ENCODE assay signal across 1 cellular context in the genomic region with DNA sequence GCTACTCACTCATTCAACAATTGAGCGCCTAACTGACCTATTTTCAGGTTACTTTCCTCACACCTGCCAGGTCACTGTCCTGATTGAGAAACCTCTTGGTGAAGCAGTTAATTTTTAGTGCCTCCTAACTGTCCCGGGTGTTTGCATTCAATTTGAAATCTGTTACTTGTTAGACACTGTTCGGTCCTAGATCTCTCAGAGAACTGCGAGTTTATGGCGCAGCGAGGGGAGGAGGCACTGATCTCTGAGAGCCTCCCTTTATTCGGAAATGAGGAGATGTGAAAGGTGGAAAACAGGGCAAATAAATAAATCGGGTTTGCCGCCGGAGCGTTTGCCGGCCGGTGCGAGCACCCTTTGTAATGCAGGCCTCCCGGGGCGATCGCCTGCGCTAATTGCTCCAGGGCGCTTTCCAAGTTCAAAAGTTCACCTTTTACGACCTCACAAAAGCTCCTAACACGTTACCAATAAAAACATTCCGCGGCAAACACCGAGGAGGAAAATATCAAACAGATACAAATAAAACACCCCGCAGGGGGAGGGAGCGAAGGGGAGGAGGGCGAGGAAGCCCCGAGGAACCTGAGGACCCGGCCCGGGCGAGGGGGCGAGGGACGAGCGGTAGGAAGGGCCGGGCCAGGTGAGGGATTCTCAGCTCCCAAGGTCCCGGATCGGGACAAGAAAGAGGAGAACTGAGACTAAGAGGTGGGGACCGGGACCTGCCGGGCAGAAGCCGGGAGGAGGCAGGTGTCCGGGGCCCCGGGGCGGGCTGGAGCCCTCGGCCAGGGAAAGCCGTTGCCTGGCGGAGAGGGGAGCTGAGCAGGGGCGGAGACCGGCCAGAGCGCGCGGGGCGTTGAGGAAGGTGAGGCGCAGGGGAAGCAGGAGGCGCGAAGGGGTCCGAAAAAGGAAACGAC.
TF ChIP-seq lines count a peak whose summit lies in the region.

No MANE protein-coding gene starts in this region.

TF ChIP-seq in HepG2, 621 proteins besides CTCF, POLR2A, EP300 and RAD21 (continued from another document and continues in another):
- TF ChIP-seq, protein P1, sequence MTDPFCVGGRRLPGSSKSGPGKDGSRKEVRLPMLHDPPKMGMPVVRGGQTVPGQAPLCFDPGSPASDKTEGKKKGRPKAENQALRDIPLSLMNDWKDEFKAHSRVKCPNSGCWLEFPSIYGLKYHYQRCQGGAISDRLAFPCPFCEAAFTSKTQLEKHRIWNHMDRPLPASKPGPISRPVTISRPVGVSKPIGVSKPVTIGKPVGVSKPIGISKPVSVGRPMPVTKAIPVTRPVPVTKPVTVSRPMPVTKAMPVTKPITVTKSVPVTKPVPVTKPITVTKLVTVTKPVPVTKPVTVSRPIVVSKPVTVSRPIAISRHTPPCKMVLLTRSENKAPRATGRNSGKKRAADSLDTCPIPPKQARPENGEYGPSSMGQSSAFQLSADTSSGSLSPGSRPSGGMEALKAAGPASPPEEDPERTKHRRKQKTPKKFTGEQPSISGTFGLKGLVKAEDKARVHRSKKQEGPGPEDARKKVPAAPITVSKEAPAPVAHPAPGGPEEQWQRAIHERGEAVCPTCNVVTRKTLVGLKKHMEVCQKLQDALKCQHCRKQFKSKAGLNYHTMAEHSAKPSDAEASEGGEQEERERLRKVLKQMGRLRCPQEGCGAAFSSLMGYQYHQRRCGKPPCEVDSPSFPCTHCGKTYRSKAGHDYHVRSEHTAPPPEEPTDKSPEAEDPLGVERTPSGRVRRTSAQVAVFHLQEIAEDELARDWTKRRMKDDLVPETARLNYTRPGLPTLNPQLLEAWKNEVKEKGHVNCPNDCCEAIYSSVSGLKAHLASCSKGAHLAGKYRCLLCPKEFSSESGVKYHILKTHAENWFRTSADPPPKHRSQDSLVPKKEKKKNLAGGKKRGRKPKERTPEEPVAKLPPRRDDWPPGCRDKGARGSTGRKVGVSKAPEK (CRISPR knock-in tag; IDR thresholded peaks at IDR 0.05; ENCODE audit: borderline replicate concordance), result peak; percentile 80; the same call in 1 of the 2 replicates
- TF ChIP-seq NCOA1 (CRISPR knock-in tag; IDR thresholded peaks at IDR 0.05) (peak; percentile 37; the same call in 1 of the 2 replicates), MTA3 (CRISPR knock-in tag; IDR thresholded peaks at IDR 0.05) (no peak), PITX1 (CRISPR knock-in tag; IDR thresholded peaks at IDR 0.05) (no peak), DR1 (CRISPR knock-in tag; IDR thresholded peaks at IDR 0.05) (no peak), SNAPC2 (CRISPR knock-in tag; IDR thresholded peaks at IDR 0.05) (no peak), EED (CRISPR knock-in tag; IDR thresholded peaks at IDR 0.05) (0 out of 2 replicates have a peak, but pooled peaks have one; percentile 37), ZFY (CRISPR knock-in tag; IDR thresholded peaks at IDR 0.05) (peak; percentile 32), KDM5A (IDR thresholded peaks at IDR 0.05; ENCODE audit: borderline replicate concordance, low read length) (peak; percentile 61; the same call in 1 of the 2 replicates), ZFYVE20 (CRISPR knock-in tag; IDR thresholded peaks at IDR 0.05; ENCODE audit: borderline replicate concordance, low read depth) (no peak), SP140L (CRISPR knock-in tag; IDR thresholded peaks at IDR 0.05; ENCODE audit: borderline replicate concordance) (no peak), NR2F6 (IDR thresholded peaks at IDR 0.05) (peak; percentile 26; the same call in 1 of the 2 replicates), NR2F6 (CRISPR knock-in tag; IDR thresholded peaks at IDR 0.05) (no peak), SSRP1 (CRISPR knock-in tag; IDR thresholded peaks at IDR 0.05) (no peak), EEA1 (CRISPR knock-in tag; IDR thresholded peaks at IDR 0.05; ENCODE audit: borderline replicate concordance) (no peak), FOXP1 (IDR thresholded peaks at IDR 0.05) (no peak), FOXP1 (CRISPR knock-in tag; IDR thresholded peaks at IDR 0.05) (0 out of 2 replicates have a peak, but pooled peaks have one; percentile 17), GFI1 (CRISPR knock-in tag; IDR thresholded peaks at IDR 0.05; ENCODE audit: borderline replicate concordance) (no peak), ZNF292 (CRISPR knock-in tag; IDR thresholded peaks at IDR 0.05; ENCODE audit: borderline replicate concordance, low read depth) (peak; percentile 61; the same call in 1 of the 2 replicates), NAIF1 (CRISPR knock-in tag; IDR thresholded peaks at IDR 0.05; ENCODE audit: borderline replicate concordance) (no peak), ZNF3 (CRISPR knock-in tag; IDR thresholded peaks at IDR 0.05) (peak; percentile 74; the same call in 1 of the 2 replicates), ZNF30 (CRISPR knock-in tag; IDR thresholded peaks at IDR 0.05) (0 out of 2 replicates have a peak, but pooled peaks have one; percentile 46), XRCC5 (optimal IDR thresholded peaks at IDR 0.05; ENCODE audit: low read length) (peak; percentile 31)
- TF ChIP-seq, protein P2, sequence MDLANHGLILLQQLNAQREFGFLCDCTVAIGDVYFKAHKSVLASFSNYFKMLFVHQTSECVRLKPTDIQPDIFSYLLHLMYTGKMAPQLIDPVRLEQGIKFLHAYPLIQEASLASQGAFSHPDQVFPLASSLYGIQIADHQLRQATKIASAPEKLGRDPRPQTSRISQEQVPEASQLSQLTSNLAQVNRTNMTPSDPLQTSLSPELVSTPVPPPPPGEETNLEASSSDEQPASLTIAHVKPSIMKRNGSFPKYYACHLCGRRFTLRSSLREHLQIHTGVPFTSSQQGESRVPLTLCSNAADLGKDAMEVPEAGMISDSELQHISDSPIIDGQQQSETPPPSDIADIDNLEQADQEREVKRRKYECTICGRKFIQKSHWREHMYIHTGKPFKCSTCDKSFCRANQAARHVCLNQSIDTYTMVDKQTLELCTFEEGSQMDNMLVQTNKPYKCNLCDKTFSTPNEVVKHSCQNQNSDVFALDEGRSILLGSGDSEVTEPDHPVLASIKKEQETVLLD (CRISPR knock-in tag; IDR thresholded peaks at IDR 0.05; ENCODE audit: low read depth), result no peak
- TF ChIP-seq, protein P3, sequence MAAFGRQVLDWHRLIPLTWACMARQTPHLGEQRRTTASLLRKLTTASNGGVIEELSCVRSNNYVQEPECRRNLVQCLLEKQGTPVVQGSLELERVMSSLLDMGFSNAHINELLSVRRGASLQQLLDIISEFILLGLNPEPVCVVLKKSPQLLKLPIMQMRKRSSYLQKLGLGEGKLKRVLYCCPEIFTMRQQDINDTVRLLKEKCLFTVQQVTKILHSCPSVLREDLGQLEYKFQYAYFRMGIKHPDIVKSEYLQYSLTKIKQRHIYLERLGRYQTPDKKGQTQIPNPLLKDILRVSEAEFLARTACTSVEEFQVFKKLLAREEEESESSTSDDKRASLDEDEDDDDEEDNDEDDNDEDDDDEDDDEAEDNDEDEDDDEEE (CRISPR knock-in tag; IDR thresholded peaks at IDR 0.05), result 0 out of 2 replicates have a peak, but pooled peaks have one; percentile 60
- TF ChIP-seq, protein P4, sequence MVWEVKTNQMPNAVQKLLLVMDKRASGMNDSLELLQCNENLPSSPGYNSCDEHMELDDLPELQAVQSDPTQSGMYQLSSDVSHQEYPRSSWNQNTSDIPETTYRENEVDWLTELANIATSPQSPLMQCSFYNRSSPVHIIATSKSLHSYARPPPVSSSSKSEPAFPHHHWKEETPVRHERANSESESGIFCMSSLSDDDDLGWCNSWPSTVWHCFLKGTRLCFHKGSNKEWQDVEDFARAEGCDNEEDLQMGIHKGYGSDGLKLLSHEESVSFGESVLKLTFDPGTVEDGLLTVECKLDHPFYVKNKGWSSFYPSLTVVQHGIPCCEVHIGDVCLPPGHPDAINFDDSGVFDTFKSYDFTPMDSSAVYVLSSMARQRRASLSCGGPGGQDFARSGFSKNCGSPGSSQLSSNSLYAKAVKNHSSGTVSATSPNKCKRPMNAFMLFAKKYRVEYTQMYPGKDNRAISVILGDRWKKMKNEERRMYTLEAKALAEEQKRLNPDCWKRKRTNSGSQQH (CRISPR knock-in tag; IDR thresholded peaks at IDR 0.05; ENCODE audit: low read depth), result 0 out of 2 replicates have a peak, but pooled peaks have one; percentile 6
- TF ChIP-seq, protein P5, sequence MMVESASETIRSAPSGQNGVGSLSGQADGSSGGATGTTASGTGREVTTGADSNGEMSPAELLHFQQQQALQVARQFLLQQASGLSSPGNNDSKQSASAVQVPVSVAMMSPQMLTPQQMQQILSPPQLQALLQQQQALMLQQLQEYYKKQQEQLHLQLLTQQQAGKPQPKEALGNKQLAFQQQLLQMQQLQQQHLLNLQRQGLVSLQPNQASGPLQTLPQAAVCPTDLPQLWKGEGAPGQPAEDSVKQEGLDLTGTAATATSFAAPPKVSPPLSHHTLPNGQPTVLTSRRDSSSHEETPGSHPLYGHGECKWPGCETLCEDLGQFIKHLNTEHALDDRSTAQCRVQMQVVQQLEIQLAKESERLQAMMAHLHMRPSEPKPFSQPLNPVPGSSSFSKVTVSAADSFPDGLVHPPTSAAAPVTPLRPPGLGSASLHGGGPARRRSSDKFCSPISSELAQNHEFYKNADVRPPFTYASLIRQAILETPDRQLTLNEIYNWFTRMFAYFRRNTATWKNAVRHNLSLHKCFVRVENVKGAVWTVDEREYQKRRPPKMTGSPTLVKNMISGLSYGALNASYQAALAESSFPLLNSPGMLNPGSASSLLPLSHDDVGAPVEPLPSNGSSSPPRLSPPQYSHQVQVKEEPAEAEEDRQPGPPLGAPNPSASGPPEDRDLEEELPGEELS (CRISPR knock-in tag; IDR thresholded peaks at IDR 0.05), result peak; percentile 44; the same call in 1 of the 2 replicates
- TF ChIP-seq, protein P6, sequence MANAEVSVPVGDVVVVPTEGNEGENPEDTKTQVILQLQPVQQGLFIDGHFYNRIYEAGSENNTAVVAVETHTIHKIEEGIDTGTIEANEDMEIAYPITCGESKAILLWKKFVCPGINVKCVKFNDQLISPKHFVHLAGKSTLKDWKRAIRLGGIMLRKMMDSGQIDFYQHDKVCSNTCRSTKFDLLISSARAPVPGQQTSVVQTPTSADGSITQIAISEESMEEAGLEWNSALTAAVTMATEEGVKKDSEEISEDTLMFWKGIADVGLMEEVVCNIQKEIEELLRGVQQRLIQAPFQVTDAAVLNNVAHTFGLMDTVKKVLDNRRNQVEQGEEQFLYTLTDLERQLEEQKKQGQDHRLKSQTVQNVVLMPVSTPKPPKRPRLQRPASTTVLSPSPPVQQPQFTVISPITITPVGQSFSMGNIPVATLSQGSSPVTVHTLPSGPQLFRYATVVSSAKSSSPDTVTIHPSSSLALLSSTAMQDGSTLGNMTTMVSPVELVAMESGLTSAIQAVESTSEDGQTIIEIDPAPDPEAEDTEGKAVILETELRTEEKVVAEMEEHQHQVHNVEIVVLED (CRISPR knock-in tag; IDR thresholded peaks at IDR 0.05; ENCODE audit: borderline replicate concordance), result peak; percentile 11; the same call in 1 of the 2 replicates
- TF ChIP-seq, protein P7, sequence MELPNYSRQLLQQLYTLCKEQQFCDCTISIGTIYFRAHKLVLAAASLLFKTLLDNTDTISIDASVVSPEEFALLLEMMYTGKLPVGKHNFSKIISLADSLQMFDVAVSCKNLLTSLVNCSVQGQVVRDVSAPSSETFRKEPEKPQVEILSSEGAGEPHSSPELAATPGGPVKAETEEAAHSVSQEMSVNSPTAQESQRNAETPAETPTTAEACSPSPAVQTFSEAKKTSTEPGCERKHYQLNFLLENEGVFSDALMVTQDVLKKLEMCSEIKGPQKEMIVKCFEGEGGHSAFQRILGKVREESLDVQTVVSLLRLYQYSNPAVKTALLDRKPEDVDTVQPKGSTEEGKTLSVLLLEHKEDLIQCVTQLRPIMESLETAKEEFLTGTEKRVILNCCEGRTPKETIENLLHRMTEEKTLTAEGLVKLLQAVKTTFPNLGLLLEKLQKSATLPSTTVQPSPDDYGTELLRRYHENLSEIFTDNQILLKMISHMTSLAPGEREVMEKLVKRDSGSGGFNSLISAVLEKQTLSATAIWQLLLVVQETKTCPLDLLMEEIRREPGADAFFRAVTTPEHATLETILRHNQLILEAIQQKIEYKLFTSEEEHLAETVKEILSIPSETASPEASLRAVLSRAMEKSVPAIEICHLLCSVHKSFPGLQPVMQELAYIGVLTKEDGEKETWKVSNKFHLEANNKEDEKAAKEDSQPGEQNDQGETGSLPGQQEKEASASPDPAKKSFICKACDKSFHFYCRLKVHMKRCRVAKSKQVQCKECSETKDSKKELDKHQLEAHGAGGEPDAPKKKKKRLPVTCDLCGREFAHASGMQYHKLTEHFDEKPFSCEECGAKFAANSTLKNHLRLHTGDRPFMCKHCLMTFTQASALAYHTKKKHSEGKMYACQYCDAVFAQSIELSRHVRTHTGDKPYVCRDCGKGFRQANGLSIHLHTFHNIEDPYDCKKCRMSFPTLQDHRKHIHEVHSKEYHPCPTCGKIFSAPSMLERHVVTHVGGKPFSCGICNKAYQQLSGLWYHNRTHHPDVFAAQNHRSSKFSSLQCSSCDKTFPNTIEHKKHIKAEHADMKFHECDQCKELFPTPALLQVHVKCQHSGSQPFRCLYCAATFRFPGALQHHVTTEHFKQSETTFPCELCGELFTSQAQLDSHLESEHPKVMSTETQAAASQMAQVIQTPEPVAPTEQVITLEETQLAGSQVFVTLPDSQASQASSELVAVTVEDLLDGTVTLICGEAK (IDR thresholded peaks at IDR 0.05), result no peak
- TF ChIP-seq, protein P7 (CRISPR knock-in tag; IDR thresholded peaks at IDR 0.05), result 0 out of 2 replicates have a peak, but pooled peaks have one; percentile 30
